ENCODE assay signal across 8 cellular contexts in genomic region chr7:100705753-100706671, GRCh38. TPM values are rescaled to one million over a fixed set of nuclear protein-coding genes. Genes with fewer than 3 reads are reported as not detected.
DNase-seq lines count a peak whose midpoint lies in the region; ATAC-seq and TF ChIP-seq lines count a peak whose summit lies in the region.

Gene POP7 (plus strand): TSS chr7:100706121. CDS start chr7:100706831, 710 bp downstream.

- no peaks in the 10 kb centered on the region for H3K9me3 Mint-ChIP-seq in activated T-cell treated with anti-CD3 and anti-CD28 coated beads, Interleukin-2, amount 50 U/mL, for 24 hours

- peak within 1 kb of the TSS; percentile 95 for H3K4me3 Mint-ChIP-seq in activated T-cell treated with anti-CD3 and anti-CD28 coated beads, Interleukin-2, amount 50 U/mL, for 24 hours

- H3K27me3 ChIP-seq in mucosa of stomach (ENCODE audit: control insufficient read depth, insufficient read depth, low read length) = no peaks in the 10 kb centered on the region

- H3K4me1 Mint-ChIP-seq in activated T-cell treated with anti-CD3 and anti-CD28 coated beads, Interleukin-2, amount 50 U/mL, for 24 hours (ENCODE audit: low read depth) = peaks cover 20% of the 10 kb centered on the region

- in situ Hi-C loops in KBM-7 (cut with MboI; ENCODE audit: low pct_unique_long_range_greater_than_20kb, low sequenced_read_pairs) = no loop called here

- H3K9ac ChIP-seq in mucosa of stomach (ENCODE audit: low read length) = peak within 1 kb of the TSS; percentile 95

- H3K36me3 ChIP-seq in mucosa of stomach (ENCODE audit: control insufficient read depth, insufficient read depth, low read length) = no peaks in the 10 kb centered on the region

- H3K27me3 Mint-ChIP-seq in activated T-cell treated with anti-CD3 and anti-CD28 coated beads, Interleukin-2, amount 50 U/mL, for 24 hours = no peaks in the 10 kb centered on the region

- H3K36me3 Mint-ChIP-seq in activated T-cell treated with anti-CD3 and anti-CD28 coated beads, Interleukin-2, amount 50 U/mL, for 24 hours (ENCODE audit: low read depth) = peaks cover 32% of the 10 kb centered on the region

- peak; percentile 81 for TF ChIP-seq POLR2A in erythroblast (IDR thresholded peaks at IDR 0.05; ENCODE audit: low read length)

- no peaks in the 10 kb centered on the region for H3K9me3 ChIP-seq in mucosa of stomach (ENCODE audit: control insufficient read depth, low read length)

- DNase-seq in DMS153 treated with DMSO at 0.1 percent for 48 hours (lab: John Stamatoyannopoulos, UW; ENCODE audit: unreplicated experiment) (peak; percentile 93), KBM-7 (peak; percentile 97), erythroblast (lab: John Stamatoyannopoulos, UW) (peak; percentile 99)
- DNase-seq in activated T-cell treated with anti-CD3 and anti-CD28 coated beads, Interleukin-2, amount 50 U/mL, for 24 hours = peak; percentile 99
- peak; percentile 95 to 99 for DNase-seq in stimulated activated CD8-positive, alpha-beta memory T cell treated with anti-CD3 and anti-CD28 coated beads, Interleukin-7, amount 100 ng/mL, for 1 hour (ENCODE audit: low read depth in 2 of 2)

- peak within 1 kb of the TSS; percentile 89 for H3K4me3 ChIP-seq in mucosa of stomach (ENCODE audit: low read length)

- peaks cover 13% of the 10 kb centered on the region for H3K4me1 ChIP-seq in mucosa of stomach (ENCODE audit: control insufficient read depth, insufficient read depth, low read length)

- H3K27ac Mint-ChIP-seq in activated T-cell treated with anti-CD3 and anti-CD28 coated beads, Interleukin-2, amount 50 U/mL, for 24 hours = peak within 1 kb of the TSS; percentile 97

- peak; percentile 82 for ATAC-seq in GM21717 (IDR thresholded peaks at IDR 0.05; ENCODE audit: unreplicated experiment)

TF ChIP-seq in PFSK-1, 5 proteins besides CTCF, POLR2A, EP300 and RAD21:
- peak; percentile 74; the same call in 1 of the 2 replicates for TF ChIP-seq TAF1 (IDR thresholded peaks at IDR 0.05; ENCODE audit: borderline replicate concordance, insufficient read depth, low read length)
- peak; percentile 84 for TF ChIP-seq FOXP2 (optimal IDR thresholded peaks at IDR 0.05; ENCODE audit: borderline replicate concordance, extremely low read depth, extremely low read length, insufficient read depth)
- peak; percentile 87 for TF ChIP-seq POLR2AphosphoS5 (IDR thresholded peaks at IDR 0.05; ENCODE audit: low read depth, low read length)
- TF ChIP-seq SIN3A (IDR thresholded peaks at IDR 0.05; ENCODE audit: borderline replicate concordance, insufficient read depth, low read length) = peak; percentile 10; the same call in 1 of the 2 replicates
- TF ChIP-seq REST (IDR thresholded peaks at IDR 0.05; ENCODE audit: insufficient read depth in 1 of 2, low read depth in 2 of 2, low read length in 2 of 2) = peak in 1 of 2 experiments; percentile 49; a peak in 2 of 4 replicates

RNA-seq across cellular contexts. Expression of gene POP7, which starts in this region (rescaled TPM):
- 103 TPM for polyA plus RNA-seq in PFSK-1 (2012; ENCODE audit: insufficient read length, low read depth)

Comparison
In these comparisons a context has a peak if more than half of its experiments do, and no peak if none do; other contexts are left out.
1. Peak in every context shown above with its lines: DNase-seq, ATAC-seq and H3K4me3 ChIP-seq.